Comparison of ENCODE assay signal across 1 cellular context in genomic region chr19:54418030-54418929, GRCh38.
TF ChIP-seq lines count a peak whose summit lies in the region.

No MANE protein-coding gene starts in this region.

TF ChIP-seq in HepG2, 621 proteins besides CTCF, POLR2A, EP300 and RAD21 (continued from another document and continues in another):
- TF ChIP-seq MED1 (CRISPR knock-in tag; IDR thresholded peaks at IDR 0.05) (0 out of 2 replicates have a peak, but pooled peaks have one; percentile 17), PBX2 (CRISPR knock-in tag; IDR thresholded peaks at IDR 0.05) (no peak), XRCC5 (optimal IDR thresholded peaks at IDR 0.05; ENCODE audit: low read length) (peak; percentile 30), ZNF20 (CRISPR knock-in tag; IDR thresholded peaks at IDR 0.05) (no peak), THAP11 (CRISPR knock-in tag; IDR thresholded peaks at IDR 0.05) (0 out of 2 replicates have a peak, but pooled peaks have one; percentile 13), RAD51 (IDR thresholded peaks at IDR 0.05; ENCODE audit: borderline replicate concordance) (no peak), KDM1A (CRISPR knock-in tag; IDR thresholded peaks at IDR 0.05) (no peak), ZBTB1 (CRISPR knock-in tag; IDR thresholded peaks at IDR 0.05; ENCODE audit: borderline replicate concordance) (no peak), SOX13 (IDR thresholded peaks at IDR 0.05) (no peak), SOX13 (CRISPR knock-in tag; conservative IDR thresholded peaks at IDR 0.05 in 1 of 2, IDR thresholded peaks at IDR 0.05 in 1 of 2) (peak in 1 of 2 experiments; percentile 5; a peak in 1 of 4 replicates), ZNF687 (CRISPR knock-in tag; IDR thresholded peaks at IDR 0.05) (peak; percentile 91), RBM39 (IDR thresholded peaks at IDR 0.05; ENCODE audit: low read depth, low read length, poor library complexity, severe bottlenecking) (no peak), ZFP90 (CRISPR knock-in tag; IDR thresholded peaks at IDR 0.05; ENCODE audit: borderline replicate concordance) (no peak), ARNTL (CRISPR knock-in tag; IDR thresholded peaks at IDR 0.05) (no peak), NPAS2 (CRISPR knock-in tag; IDR thresholded peaks at IDR 0.05; ENCODE audit: borderline replicate concordance) (no peak), XBP1 (CRISPR knock-in tag; IDR thresholded peaks at IDR 0.05) (no peak), ZBED4 (CRISPR knock-in tag; IDR thresholded peaks at IDR 0.05; ENCODE audit: borderline replicate concordance) (no peak), PRDM15 (CRISPR knock-in tag; IDR thresholded peaks at IDR 0.05) (peak; percentile 66; the same call in 1 of the 2 replicates), ZNF678 (CRISPR knock-in tag; IDR thresholded peaks at IDR 0.05) (no peak), MNT (IDR thresholded peaks at IDR 0.05) (0 out of 2 replicates have a peak, but pooled peaks have one; percentile 2), IKZF4 (CRISPR knock-in tag; IDR thresholded peaks at IDR 0.05; ENCODE audit: borderline replicate concordance, low read depth, not compliant biosample characterization) (no peak), FOXK1 (CRISPR knock-in tag; IDR thresholded peaks at IDR 0.05; ENCODE audit: borderline replicate concordance, low read depth) (no peak), TFDP2 (CRISPR knock-in tag; IDR thresholded peaks at IDR 0.05) (peak; percentile 23; the same call in 1 of the 2 replicates), ZNF75D (CRISPR knock-in tag; IDR thresholded peaks at IDR 0.05; ENCODE audit: borderline replicate concordance) (no peak), HOMEZ (CRISPR knock-in tag; IDR thresholded peaks at IDR 0.05; ENCODE audit: low read depth) (no peak), JUN (CRISPR knock-in tag; IDR thresholded peaks at IDR 0.05) (no peak), FOXP4 (CRISPR knock-in tag; IDR thresholded peaks at IDR 0.05) (peak; percentile 22; the same call in 1 of the 2 replicates), PHF8 (CRISPR knock-in tag; IDR thresholded peaks at IDR 0.05) (peak; percentile 45; the same call in 1 of the 2 replicates), ZNF432 (CRISPR knock-in tag; IDR thresholded peaks at IDR 0.05; ENCODE audit: borderline replicate concordance) (no peak), PAX8 (CRISPR knock-in tag; IDR thresholded peaks at IDR 0.05; ENCODE audit: borderline replicate concordance) (no peak), RBFOX2 (IDR thresholded peaks at IDR 0.05; ENCODE audit: low read depth, low read length) (peak; percentile 45; the same call in 1 of the 2 replicates), CCDC6 (CRISPR knock-in tag; IDR thresholded peaks at IDR 0.05) (no peak), SOX6 (IDR thresholded peaks at IDR 0.05) (no peak), SOX6 (CRISPR knock-in tag; IDR thresholded peaks at IDR 0.05) (0 out of 2 replicates have a peak, but pooled peaks have one; percentile 16), ZNF331 (CRISPR knock-in tag; IDR thresholded peaks at IDR 0.05) (peak; percentile 7; the same call in 1 of the 2 replicates), RFX3 (CRISPR knock-in tag; IDR thresholded peaks at IDR 0.05) (no peak), ZC3H4 (CRISPR knock-in tag; IDR thresholded peaks at IDR 0.05; ENCODE audit: borderline replicate concordance) (no peak), MYC (CRISPR knock-in tag; IDR thresholded peaks at IDR 0.05; ENCODE audit: borderline replicate concordance) (peak; percentile 62; the same call in 1 of the 2 replicates), POLR2G (IDR thresholded peaks at IDR 0.05; ENCODE audit: low read depth, low read length) (peak; percentile 67), ZNF552 (CRISPR knock-in tag; IDR thresholded peaks at IDR 0.05; ENCODE audit: borderline replicate concordance) (0 out of 2 replicates have a peak, but pooled peaks have one; percentile 44)
